Comparison of ENCODE assay signal across 16 cellular contexts in the genomic region with DNA sequence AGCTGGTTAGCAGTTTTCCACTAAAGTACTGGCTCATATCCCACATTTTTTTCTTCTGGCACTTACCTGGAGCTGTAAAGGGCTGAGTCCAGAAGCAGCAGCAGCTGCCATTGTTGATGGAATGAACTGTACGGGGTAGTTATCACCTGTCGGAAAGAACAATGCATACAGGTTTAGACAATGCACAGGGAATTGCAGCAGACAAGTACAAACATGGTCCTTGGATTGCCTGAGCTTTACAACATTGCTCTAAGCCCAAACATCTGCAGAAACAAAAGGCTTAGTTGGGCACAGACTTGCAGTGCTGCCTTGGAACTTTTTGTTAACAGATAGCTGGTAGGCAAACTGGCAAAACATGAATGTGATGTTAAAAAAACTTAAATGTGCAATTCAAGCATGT.
DNase-seq lines count a peak whose midpoint lies in the region; ATAC-seq, FAIRE-seq and TF ChIP-seq lines count a peak whose summit lies in the region.
"Had no signal": no experiment of that assay in that cellular context is flagged by ENCODE, and none has a peak within 500 bp of the region (broad histone marks: within the 10 kb centered on the region; RNA-seq: fewer than 3 reads in every experiment).

No MANE protein-coding gene starts in this region.

- no peak for TF ChIP-seq CTCF in Caco-2 (IDR thresholded peaks at IDR 0.05; ENCODE audit: insufficient read depth in 1 of 2, low read depth in 1 of 2, low read length in 1 of 2, severe bottlenecking in 1 of 2, unreplicated experiment in 1 of 2)

- no peaks in the 10 kb centered on the region for H3K9me3 ChIP-seq in Caco-2
- H3K9me3 ChIP-seq: gastroesophageal sphincter had no signal

- no peak for FAIRE-seq in GM12891 (lab: Jason Lieb, UNC)

- H3K4me3 ChIP-seq in Caco-2 (ENCODE audit: low read depth, low read length) = no peak overlapping the region
- H3K4me3 ChIP-seq: cardiac muscle cell, gastroesophageal sphincter, GM23248, skin epidermis had no signal

- H3K36me3 ChIP-seq in Caco-2 (ENCODE audit: control insufficient read depth, insufficient read depth, low read length) = no peaks in the 10 kb centered on the region
- H3K36me3 ChIP-seq: cardiac muscle cell, gastroesophageal sphincter had no signal

- intact Hi-C loops in Caco-2 (cut with micrococcal nuclease; ENCODE audit: unreplicated experiment) = loop anchor here (2.0 to 5.0 kb wide), 3 partner anchors 57 to 95 kb away; no protein-coding TSS in a partner anchor

- peaks cover 43% of the 10 kb centered on the region for H3K4me1 ChIP-seq in Caco-2

- peaks cover 40% of the 10 kb centered on the region for H3K4me1 Mint-ChIP-seq in Caco-2 (ENCODE audit: low read depth, unreplicated experiment)
- H3K4me1 Mint-ChIP-seq: activated CD8-positive, alpha-beta memory T cell treated with anti-CD3 and anti-CD28 coated beads, Interleukin-2, amount 10 ng/mL, durations not matched to agents 7 days and 5 days had no signal

- H3K4me3 Mint-ChIP-seq in Caco-2 (ENCODE audit: unreplicated experiment) = no peak overlapping the region
- H3K4me3 Mint-ChIP-seq: activated CD8-positive, alpha-beta memory T cell treated with anti-CD3 and anti-CD28 coated beads, Interleukin-2, amount 10 ng/mL, durations not matched to agents 7 days and 5 days had no signal

- ATAC-seq in esophagus mucosa = peak; percentile 98
- no peak for ATAC-seq in HG03175 (IDR thresholded peaks at IDR 0.05; ENCODE audit: unreplicated experiment)
- no peak for ATAC-seq in GM18519 (IDR thresholded peaks at IDR 0.05; ENCODE audit: low FRiP score, unreplicated experiment)
- ATAC-seq: activated CD8-positive, alpha-beta memory T cell treated with anti-CD3 and anti-CD28 coated beads, Interleukin-2, amount 10 ng/mL, durations not matched to agents 7 days and 5 days; gastroesophageal sphincter; PC-3 had no signal

- H3K27me3 Mint-ChIP-seq in Caco-2 (ENCODE audit: insufficient read depth, unreplicated experiment) = no peaks in the 10 kb centered on the region
- H3K27me3 Mint-ChIP-seq: activated CD8-positive, alpha-beta memory T cell treated with anti-CD3 and anti-CD28 coated beads, Interleukin-2, amount 10 ng/mL, durations not matched to agents 7 days and 5 days had no signal

- TF ChIP-seq POLR2A in GM12891 (IDR thresholded peaks at IDR 0.05; ENCODE audit: low read depth, low read length) = no peak

- H3K27me3 ChIP-seq in Caco-2 (replicated peaks; ENCODE audit: control insufficient read depth, insufficient read depth, low read length) = no peaks in the 10 kb centered on the region
- H3K27me3 ChIP-seq: cardiac muscle cell, gastroesophageal sphincter had no signal

- no peaks in the 10 kb centered on the region for H3K36me3 Mint-ChIP-seq in Caco-2 (ENCODE audit: insufficient read depth, unreplicated experiment)
- H3K36me3 Mint-ChIP-seq: activated CD8-positive, alpha-beta memory T cell treated with anti-CD3 and anti-CD28 coated beads, Interleukin-2, amount 10 ng/mL, durations not matched to agents 7 days and 5 days had no signal

- H3K27ac Mint-ChIP-seq in Caco-2 (ENCODE audit: unreplicated experiment) = peak overlapping the region; percentile 64
- H3K27ac Mint-ChIP-seq: activated CD8-positive, alpha-beta memory T cell treated with anti-CD3 and anti-CD28 coated beads, Interleukin-2, amount 10 ng/mL, durations not matched to agents 7 days and 5 days had no signal

- CTCF ChIA-PET in Caco-2 (lab: Charles Lee) = interaction anchor here (1.0 to 1.1 kb wide), 3 partner anchors 13 to 259 kb away, joined by 3 to 5 read pairs (median 3); partner anchors contain the start of gene SOX6

- peaks cover 1% of the 10 kb centered on the region for H3K9me3 Mint-ChIP-seq in Caco-2 (ENCODE audit: unreplicated experiment)

- BruUV-seq in Caco-2 (replicated peaks; lab: Mats Ljungman, UMichigan) = no TSS peak

- DNase-seq in Caco-2 (peak; percentile 60 to 64), NCI-H1417 treated with DMSO at 0.1 percent for 48 hours (lab: John Stamatoyannopoulos, UW) (peak; percentile 84), NCI-H526 treated with DMSO at 0.1 percent for 48 hours (lab: John Stamatoyannopoulos, UW) (peak; percentile 99), GM12891 (ENCODE audit: insufficient read length, low spot score) (no peak), NCI-H226 (no peak)
- DNase-seq: activated CD8-positive, alpha-beta memory T cell treated with anti-CD3 and anti-CD28 coated beads, Interleukin-2, amount 10 ng/mL, durations not matched to agents 7 days and 5 days; activated naive CD4-positive, alpha-beta T cell treated with anti-CD3 and anti-CD28 coated beads, Interleukin-2, amount 50 U/mL, for 16 hours; GM23248; nucleus accumbens; PC-3 had no signal

- POLR2A ChIA-PET in Caco-2 (lab: Charles Lee) = interaction anchor here (0.7 kb wide), 1 partner anchor 96 kb away, joined by 4 read pairs; no protein-coding TSS in a partner anchor

TF ChIP-seq in GM12891, 5 proteins besides CTCF, POLR2A, EP300 and RAD21:
- TF ChIP-seq SPI1 (IDR thresholded peaks at IDR 0.05; ENCODE audit: low read depth, low read length) = no peak
- TF ChIP-seq POLR2AphosphoS5 (IDR thresholded peaks at IDR 0.05; ENCODE audit: low read depth, low read length) = no peak
- TF ChIP-seq TAF1 (IDR thresholded peaks at IDR 0.05; ENCODE audit: low read depth, low read length) = no peak
- TF ChIP-seq POU2F2 (IDR thresholded peaks at IDR 0.05; ENCODE audit: low read depth, low read length) = no peak
- TF ChIP-seq PAX5 (IDR thresholded peaks at IDR 0.05; ENCODE audit: insufficient read depth, low read length, severe bottlenecking) = no peak

Comparison
In these comparisons a context has a peak if more than half of its experiments do, and no peak if none do; other contexts are left out.
1. DNase-seq: peak in Caco-2 (2 of 2), NCI-H1417 treated with DMSO at 0.1 percent for 48 hours (single experiment) and NCI-H526 treated with DMSO at 0.1 percent for 48 hours (single experiment); none in GM12891 (single experiment) and NCI-H226 (single experiment).